In the genomic region with DNA sequence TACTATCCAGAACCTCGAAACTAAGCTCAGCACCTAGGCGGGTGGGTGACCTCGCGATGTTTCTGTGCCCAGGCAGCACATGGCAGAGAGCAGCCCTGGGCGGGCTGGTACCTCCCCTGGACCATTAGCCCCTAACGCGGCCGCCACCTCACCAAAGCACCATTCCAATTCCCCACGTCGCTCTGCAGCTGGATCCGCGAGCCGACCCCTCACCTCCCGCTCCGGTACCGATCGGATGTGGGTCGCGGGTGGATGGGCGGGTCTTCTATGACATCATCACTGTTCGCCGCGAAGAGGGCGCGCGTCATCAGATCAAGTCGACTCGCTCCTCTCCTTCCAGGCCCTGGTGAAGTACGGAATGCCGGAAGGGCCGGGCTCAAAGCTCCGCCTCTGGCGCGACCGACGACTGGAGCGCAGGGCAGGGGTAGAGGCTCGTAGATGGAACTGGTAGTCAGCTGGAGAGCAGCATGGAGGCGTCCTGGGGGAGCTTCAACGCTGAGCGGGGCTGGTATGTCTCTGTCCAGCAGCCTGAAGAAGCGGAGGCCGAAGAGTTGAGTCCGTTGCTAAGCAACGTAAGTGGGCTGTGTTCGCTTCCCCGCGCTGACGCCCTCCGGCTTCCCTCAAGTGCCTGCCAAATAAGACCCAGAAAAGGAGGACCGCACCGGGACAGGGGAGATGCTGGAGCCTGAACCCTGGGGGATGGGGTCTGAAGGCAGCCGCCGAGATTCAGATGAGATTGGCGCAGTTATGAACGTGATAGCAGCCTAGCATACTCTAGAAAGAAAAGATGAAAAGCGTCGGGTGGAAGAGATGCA, we compare ENCODE assay signal across 1 cellular context.
TF ChIP-seq lines count a peak whose summit lies in the region.

A gene (plus strand): TSS at position 435 of the 815 bp plus-strand sequence. CDS start 33 bp downstream, at position 468.
A gene with protein sequence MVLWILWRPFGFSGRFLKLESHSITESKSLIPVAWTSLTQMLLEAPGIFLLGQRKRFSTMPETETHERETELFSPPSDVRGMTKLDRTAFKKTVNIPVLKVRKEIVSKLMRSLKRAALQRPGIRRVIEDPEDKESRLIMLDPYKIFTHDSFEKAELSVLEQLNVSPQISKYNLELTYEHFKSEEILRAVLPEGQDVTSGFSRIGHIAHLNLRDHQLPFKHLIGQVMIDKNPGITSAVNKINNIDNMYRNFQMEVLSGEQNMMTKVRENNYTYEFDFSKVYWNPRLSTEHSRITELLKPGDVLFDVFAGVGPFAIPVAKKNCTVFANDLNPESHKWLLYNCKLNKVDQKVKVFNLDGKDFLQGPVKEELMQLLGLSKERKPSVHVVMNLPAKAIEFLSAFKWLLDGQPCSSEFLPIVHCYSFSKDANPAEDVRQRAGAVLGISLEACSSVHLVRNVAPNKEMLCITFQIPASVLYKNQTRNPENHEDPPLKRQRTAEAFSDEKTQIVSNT (minus strand): TSS at position 269 of the 815 bp plus-strand sequence. CDS start 106 bp downstream, at position 163.

TF ChIP-seq in liver, 16 proteins besides CTCF, POLR2A, EP300 and RAD21 (continued from another document):
- TF ChIP-seq, protein P1, sequence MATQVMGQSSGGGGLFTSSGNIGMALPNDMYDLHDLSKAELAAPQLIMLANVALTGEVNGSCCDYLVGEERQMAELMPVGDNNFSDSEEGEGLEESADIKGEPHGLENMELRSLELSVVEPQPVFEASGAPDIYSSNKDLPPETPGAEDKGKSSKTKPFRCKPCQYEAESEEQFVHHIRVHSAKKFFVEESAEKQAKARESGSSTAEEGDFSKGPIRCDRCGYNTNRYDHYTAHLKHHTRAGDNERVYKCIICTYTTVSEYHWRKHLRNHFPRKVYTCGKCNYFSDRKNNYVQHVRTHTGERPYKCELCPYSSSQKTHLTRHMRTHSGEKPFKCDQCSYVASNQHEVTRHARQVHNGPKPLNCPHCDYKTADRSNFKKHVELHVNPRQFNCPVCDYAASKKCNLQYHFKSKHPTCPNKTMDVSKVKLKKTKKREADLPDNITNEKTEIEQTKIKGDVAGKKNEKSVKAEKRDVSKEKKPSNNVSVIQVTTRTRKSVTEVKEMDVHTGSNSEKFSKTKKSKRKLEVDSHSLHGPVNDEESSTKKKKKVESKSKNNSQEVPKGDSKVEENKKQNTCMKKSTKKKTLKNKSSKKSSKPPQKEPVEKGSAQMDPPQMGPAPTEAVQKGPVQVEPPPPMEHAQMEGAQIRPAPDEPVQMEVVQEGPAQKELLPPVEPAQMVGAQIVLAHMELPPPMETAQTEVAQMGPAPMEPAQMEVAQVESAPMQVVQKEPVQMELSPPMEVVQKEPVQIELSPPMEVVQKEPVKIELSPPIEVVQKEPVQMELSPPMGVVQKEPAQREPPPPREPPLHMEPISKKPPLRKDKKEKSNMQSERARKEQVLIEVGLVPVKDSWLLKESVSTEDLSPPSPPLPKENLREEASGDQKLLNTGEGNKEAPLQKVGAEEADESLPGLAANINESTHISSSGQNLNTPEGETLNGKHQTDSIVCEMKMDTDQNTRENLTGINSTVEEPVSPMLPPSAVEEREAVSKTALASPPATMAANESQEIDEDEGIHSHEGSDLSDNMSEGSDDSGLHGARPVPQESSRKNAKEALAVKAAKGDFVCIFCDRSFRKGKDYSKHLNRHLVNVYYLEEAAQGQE (IDR thresholded peaks at IDR 0.05) = peak; percentile 94
